1 cellular context compared by ENCODE assay signal in the genomic region with DNA sequence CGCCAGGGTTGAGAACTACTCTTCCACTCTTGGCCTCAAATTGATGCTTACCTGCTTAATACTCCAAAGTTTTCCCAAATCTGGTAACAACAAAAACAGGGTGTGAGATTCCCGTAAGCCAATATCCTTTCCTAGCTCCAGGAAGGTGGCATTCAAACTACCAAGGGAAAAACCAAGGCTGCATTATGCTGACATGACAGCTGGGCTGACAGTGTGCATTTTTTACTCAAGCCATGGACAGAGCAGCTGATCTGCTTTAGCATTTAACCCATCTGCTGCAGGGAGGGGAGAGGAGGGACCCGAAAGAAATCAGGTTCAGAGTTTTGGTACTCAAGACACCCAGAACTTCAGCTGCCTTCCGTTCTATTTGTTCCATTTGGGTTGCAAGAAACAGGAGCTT.
TF ChIP-seq lines count a peak whose summit lies in the region.

No MANE protein-coding gene starts in this region.

TF ChIP-seq in HepG2, 621 proteins besides CTCF, POLR2A, EP300 and RAD21 (continued from another document):
- TF ChIP-seq, protein P1, sequence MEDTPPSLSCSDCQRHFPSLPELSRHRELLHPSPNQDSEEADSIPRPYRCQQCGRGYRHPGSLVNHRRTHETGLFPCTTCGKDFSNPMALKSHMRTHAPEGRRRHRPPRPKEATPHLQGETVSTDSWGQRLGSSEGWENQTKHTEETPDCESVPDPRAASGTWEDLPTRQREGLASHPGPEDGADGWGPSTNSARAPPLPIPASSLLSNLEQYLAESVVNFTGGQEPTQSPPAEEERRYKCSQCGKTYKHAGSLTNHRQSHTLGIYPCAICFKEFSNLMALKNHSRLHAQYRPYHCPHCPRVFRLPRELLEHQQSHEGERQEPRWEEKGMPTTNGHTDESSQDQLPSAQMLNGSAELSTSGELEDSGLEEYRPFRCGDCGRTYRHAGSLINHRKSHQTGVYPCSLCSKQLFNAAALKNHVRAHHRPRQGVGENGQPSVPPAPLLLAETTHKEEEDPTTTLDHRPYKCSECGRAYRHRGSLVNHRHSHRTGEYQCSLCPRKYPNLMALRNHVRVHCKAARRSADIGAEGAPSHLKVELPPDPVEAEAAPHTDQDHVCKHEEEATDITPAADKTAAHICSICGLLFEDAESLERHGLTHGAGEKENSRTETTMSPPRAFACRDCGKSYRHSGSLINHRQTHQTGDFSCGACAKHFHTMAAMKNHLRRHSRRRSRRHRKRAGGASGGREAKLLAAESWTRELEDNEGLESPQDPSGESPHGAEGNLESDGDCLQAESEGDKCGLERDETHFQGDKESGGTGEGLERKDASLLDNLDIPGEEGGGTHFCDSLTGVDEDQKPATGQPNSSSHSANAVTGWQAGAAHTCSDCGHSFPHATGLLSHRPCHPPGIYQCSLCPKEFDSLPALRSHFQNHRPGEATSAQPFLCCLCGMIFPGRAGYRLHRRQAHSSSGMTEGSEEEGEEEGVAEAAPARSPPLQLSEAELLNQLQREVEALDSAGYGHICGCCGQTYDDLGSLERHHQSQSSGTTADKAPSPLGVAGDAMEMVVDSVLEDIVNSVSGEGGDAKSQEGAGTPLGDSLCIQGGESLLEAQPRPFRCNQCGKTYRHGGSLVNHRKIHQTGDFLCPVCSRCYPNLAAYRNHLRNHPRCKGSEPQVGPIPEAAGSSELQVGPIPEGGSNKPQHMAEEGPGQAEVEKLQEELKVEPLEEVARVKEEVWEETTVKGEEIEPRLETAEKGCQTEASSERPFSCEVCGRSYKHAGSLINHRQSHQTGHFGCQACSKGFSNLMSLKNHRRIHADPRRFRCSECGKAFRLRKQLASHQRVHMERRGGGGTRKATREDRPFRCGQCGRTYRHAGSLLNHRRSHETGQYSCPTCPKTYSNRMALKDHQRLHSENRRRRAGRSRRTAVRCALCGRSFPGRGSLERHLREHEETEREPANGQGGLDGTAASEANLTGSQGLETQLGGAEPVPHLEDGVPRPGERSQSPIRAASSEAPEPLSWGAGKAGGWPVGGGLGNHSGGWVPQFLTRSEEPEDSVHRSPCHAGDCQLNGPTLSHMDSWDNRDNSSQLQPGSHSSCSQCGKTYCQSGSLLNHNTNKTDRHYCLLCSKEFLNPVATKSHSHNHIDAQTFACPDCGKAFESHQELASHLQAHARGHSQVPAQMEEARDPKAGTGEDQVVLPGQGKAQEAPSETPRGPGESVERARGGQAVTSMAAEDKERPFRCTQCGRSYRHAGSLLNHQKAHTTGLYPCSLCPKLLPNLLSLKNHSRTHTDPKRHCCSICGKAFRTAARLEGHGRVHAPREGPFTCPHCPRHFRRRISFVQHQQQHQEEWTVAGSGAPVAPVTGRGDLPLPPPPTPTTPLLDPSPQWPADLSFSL (CRISPR knock-in tag; IDR thresholded peaks at IDR 0.05): no peak
- TF ChIP-seq ZNF3 (CRISPR knock-in tag; IDR thresholded peaks at IDR 0.05): no peak
- no peak for TF ChIP-seq ZNF775 (CRISPR knock-in tag; IDR thresholded peaks at IDR 0.05; ENCODE audit: borderline replicate concordance)
